Comparison of ENCODE assay signal across 8 cellular contexts in the genomic region with DNA sequence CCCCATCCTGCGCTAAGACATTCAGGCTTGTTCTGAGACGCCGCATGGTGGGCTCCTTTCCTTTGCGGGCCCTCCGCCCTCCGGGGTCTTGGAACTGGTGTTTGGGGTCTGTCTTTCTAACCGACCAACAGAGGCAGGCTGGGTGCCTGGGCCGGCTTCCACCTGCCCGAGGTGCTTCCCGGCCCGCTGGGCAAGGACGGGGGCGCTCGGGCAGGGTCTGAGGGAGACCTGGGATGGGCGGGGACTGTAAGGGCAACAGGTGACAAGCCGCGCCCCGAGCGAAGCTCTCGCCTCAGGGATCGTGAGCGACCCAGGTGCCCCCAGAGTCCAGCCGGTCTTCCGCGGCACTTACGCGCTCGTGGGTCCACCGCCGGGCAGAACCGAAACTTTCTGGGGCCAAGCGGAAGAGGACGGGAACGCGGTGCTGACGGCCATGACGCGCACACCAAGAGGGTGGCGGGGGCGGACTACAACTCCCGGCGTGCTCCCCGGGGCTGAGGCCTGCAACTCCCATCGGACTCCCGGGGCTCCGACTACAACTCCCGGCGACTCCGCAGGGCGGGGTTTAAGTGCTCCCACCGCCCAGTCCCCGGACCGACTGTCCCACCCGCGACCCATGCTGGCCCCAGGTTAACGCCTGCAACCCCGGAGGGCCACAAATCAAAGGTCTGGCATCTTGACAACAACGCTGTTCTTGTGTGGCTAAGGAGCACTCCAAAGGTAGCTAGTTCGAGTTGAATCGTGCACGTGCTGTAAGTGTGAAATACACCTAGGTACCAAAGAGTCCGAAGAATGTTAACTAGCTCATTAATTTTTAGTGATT. TPM values are rescaled to one million over a fixed set of nuclear protein-coding genes. Genes with fewer than 3 reads are reported as not detected.
A peak's percentile ranks its signal among the peaks of the same experiment; 100 is the strongest.
DNase-seq lines count a peak whose midpoint lies in the region; ATAC-seq, FAIRE-seq and TF ChIP-seq lines count a peak whose summit lies in the region.

Gene FYCO1 (minus strand): TSS at position 455 of the 823 bp plus-strand sequence. CDS start 10,914 bp downstream, outside the sequence.

- H3K27me3 Mint-ChIP-seq in activated B cell treated with CpG ODN at 0.5 μM for 24 hours: no peaks in the 10 kb centered on the region
- peaks cover 9 to 13% (median 12%) of the 10 kb centered on the region in 3 donors for H3K27me3 Mint-ChIP-seq in immature natural killer cell (ENCODE audit: low read depth in 3 of 3)

- H3K27ac Mint-ChIP-seq in activated B cell treated with CpG ODN at 0.5 μM for 24 hours (peak within 1 kb of the TSS; percentile 89), immature natural killer cell (peak within 1 kb of the TSS; percentile 89 to 97 (median 92))

- POLR2A ChIA-PET in A549 (lab: Yijun Ruan, JAX): no interaction called here
- POLR2A ChIA-PET in activated B cell treated with CpG ODN at 0.5 μM for 24 hours (lab: Charles Lee): interaction anchor here (0.5 to 1.5 kb wide), 5 partner anchors 14 to 608 kb away, joined by 3 to 9 read pairs (median 5); no protein-coding TSS in a partner anchor

- H3K4me2 ChIP-seq in A549: peak within 1 kb of the TSS; percentile 72

- no peak for TF ChIP-seq CTCF in A549 (IDR thresholded peaks at IDR 0.05)
- TF ChIP-seq CTCF in activated B cell treated with CpG ODN at 0.5 μM for 24 hours (IDR thresholded peaks at IDR 0.05): no peak
- TF ChIP-seq CTCF in cardiac fibroblast (IDR thresholded peaks at IDR 0.05; ENCODE audit: low read depth, low read length): no peak

- no peak for FAIRE-seq in A549 (lab: Jason Lieb, UNC)

- H3K36me3 Mint-ChIP-seq in activated B cell treated with CpG ODN at 0.5 μM for 24 hours (ENCODE audit: low read depth) (peaks cover 5% of the 10 kb centered on the region), immature natural killer cell (peaks cover 0 to 5% (median 4%) of the 10 kb centered on the region in 3 donors)

- CTCF ChIA-PET in A549 (lab: Yijun Ruan, JAX): no interaction called here
- CTCF ChIA-PET in activated B cell treated with CpG ODN at 0.5 μM for 24 hours (lab: Charles Lee): interaction anchor here (1.6 kb wide), 1 partner anchor 82 kb away, joined by 5 read pairs; no protein-coding TSS in a partner anchor

- intact Hi-C loops in activated B cell treated with CpG ODN at 0.5 μM for 24 hours (cut with micrococcal nuclease): loop anchor here (1.0 to 10.0 kb wide), 5 partner anchors 14 to 539 kb away; partner anchors contain the start of genes LIMD1 and LZTFL1

- H3K4me1 Mint-ChIP-seq in activated B cell treated with CpG ODN at 0.5 μM for 24 hours: peaks cover 41% of the 10 kb centered on the region
- peaks cover 48 to 56% of the 10 kb centered on the region in 2 donors for H3K4me1 Mint-ChIP-seq in immature natural killer cell

- H3K9me3 Mint-ChIP-seq in activated B cell treated with CpG ODN at 0.5 μM for 24 hours: no peaks in the 10 kb centered on the region
- H3K9me3 Mint-ChIP-seq in immature natural killer cell: no peaks in the 10 kb centered on the region

- TF ChIP-seq RAD21 in A549 (conservative IDR thresholded peaks at IDR 0.05 in 1 of 2, IDR thresholded peaks at IDR 0.05 in 1 of 2): no peak

- peaks cover 8% of the 10 kb centered on the region; the same call in 2 of the 3 replicates for H3K4me1 ChIP-seq in A549

- H3K27ac ChIP-seq in A549: peak within 1 kb of the TSS; percentile 73 to 96

- no peak for TF ChIP-seq EP300 in A549 (IDR thresholded peaks at IDR 0.05)

- WGBS in A549 (ENCODE audit: missing lambda C conversion rate): 9% methylated on average over 31 of the region's 62 CpGs

- DNase-seq in A549 (ENCODE audit: low read depth in 1 of 2, low spot score in 1 of 2) (peak; percentile 84 to 85), NCI-H2227 treated with DMSO at 0.1 percent for 48 hours (lab: John Stamatoyannopoulos, UW) (peak; percentile 80), activated B cell treated with CpG ODN at 0.5 μM for 24 hours (peak; percentile 82), cardiac fibroblast (ENCODE audit: low read depth in 2 of 2) (peak; percentile 89 to 92), immature natural killer cell (peak; percentile 87 to 89 (median 88)), smooth muscle cell of the brain vasculature (ENCODE audit: low read depth, low spot score) (peak; percentile 53)

- H3K9me3 ChIP-seq in A549: no peaks in the 10 kb centered on the region

- peak within 1 kb of the TSS; percentile 78 for H3K4me3 ChIP-seq in A549
- peak within 1 kb of the TSS; percentile 74 to 85 for H3K4me3 ChIP-seq in cardiac fibroblast (replicated peaks in 1 of 2; ENCODE audit: low read depth in 2 of 2, low read length in 2 of 2)

- peak within 1 kb of the TSS; percentile 89 for H3K4me3 Mint-ChIP-seq in activated B cell treated with CpG ODN at 0.5 μM for 24 hours
- H3K4me3 Mint-ChIP-seq in immature natural killer cell: peak within 1 kb of the TSS; percentile 84 to 94 (median 91)

- ATAC-seq in A549 (peak; percentile 99 to 100), GM18858 (IDR thresholded peaks at IDR 0.05; ENCODE audit: unreplicated experiment) (peak; percentile 70), HG03066 (IDR thresholded peaks at IDR 0.05; ENCODE audit: low read depth, unreplicated experiment) (peak; percentile 85), activated B cell treated with CpG ODN at 0.5 μM for 24 hours (ENCODE audit: low read depth) (peak; percentile 97)

- peak; percentile 42 for TF ChIP-seq POLR2A in A549 (IDR thresholded peaks at IDR 0.05; ENCODE audit: low read length)

TF ChIP-seq in A549, 52 proteins besides CTCF, POLR2A, EP300 and RAD21:
- TF ChIP-seq MAX (IDR thresholded peaks at IDR 0.05) (peak; percentile 64; the same call in 1 of the 2 replicates), HOXB13 (CRISPR knock-in tag; IDR thresholded peaks at IDR 0.05; ENCODE audit: low read depth) (no peak), PHF8 (IDR thresholded peaks at IDR 0.05; ENCODE audit: borderline replicate concordance, low read depth) (peak; percentile 44; the same call in 1 of the 2 replicates), MYC (IDR thresholded peaks at IDR 0.05; ENCODE audit: borderline replicate concordance, low read length) (no peak), JUNB (IDR thresholded peaks at IDR 0.05) (no peak), RNF2 (IDR thresholded peaks at IDR 0.05; ENCODE audit: borderline replicate concordance, low read depth) (no peak), ZC3H11A (IDR thresholded peaks at IDR 0.05) (no peak), NFE2L2 (conservative IDR thresholded peaks at IDR 0.05; ENCODE audit: low read length) (no peak), ATOH8 (CRISPR knock-in tag; IDR thresholded peaks at IDR 0.05; ENCODE audit: low read depth) (no peak), JUN (IDR thresholded peaks at IDR 0.05) (peak in 1 of 2 experiments; percentile 26; a peak in 1 of 5 replicates)
- TF ChIP-seq, protein P1, sequence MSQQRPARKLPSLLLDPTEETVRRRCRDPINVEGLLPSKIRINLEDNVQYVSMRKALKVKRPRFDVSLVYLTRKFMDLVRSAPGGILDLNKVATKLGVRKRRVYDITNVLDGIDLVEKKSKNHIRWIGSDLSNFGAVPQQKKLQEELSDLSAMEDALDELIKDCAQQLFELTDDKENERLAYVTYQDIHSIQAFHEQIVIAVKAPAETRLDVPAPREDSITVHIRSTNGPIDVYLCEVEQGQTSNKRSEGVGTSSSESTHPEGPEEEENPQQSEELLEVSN (IDR thresholded peaks at IDR 0.05; ENCODE audit: borderline replicate concordance, low read depth): peak; percentile 66; the same call in 1 of the 2 replicates

RNA-seq across cellular contexts. Expression of gene FYCO1, which starts in this region (rescaled TPM):
- polyA plus RNA-seq in A549 (2011; rRNA removed): 4.4 and 6.4 TPM in 2 replicates
- polyA plus RNA-seq in A549 (2012; cell fraction: cytosol; rRNA removed): 1.7 and 2.2 TPM in 2 replicates
- polyA plus RNA-seq in A549 (2012; cell fraction: nucleus; rRNA removed): 3.5 and 4.2 TPM in 2 replicates
- polyA plus RNA-seq in A549 (2017; fragmentation: RNase III; extraction: RNeasy Plus Mini Kit Qiagen cat#74134 plus additional on column Dnase treatment): 3.7 to 4.9 TPM (median 4.1 TPM) in 3 replicates
- polyA minus RNA-seq in A549 (2011; rRNA and poly(A)+ RNA removed): 11.9 and 13.6 TPM in 2 replicates
- 10.6 and 14.9 TPM in 2 replicates for total RNA-seq in activated B cell treated with CpG ODN at 0.5 μM for 24 hours
- polyA plus RNA-seq in immature natural killer cell: 1 to 10 TPM in 2 of 3 donors, under 1 TPM in 1; 0.22 to 6.1 (median 2.1) TPM

Comparison
In these comparisons a context has a peak if more than half of its experiments do, and no peak if none do; other contexts are left out.
1. Peak in every context shown above with its lines: DNase-seq, ATAC-seq, H3K4me3 ChIP-seq and H3K27ac ChIP-seq.